Comparison of ENCODE assay signal across 23 cellular contexts in the genomic region with DNA sequence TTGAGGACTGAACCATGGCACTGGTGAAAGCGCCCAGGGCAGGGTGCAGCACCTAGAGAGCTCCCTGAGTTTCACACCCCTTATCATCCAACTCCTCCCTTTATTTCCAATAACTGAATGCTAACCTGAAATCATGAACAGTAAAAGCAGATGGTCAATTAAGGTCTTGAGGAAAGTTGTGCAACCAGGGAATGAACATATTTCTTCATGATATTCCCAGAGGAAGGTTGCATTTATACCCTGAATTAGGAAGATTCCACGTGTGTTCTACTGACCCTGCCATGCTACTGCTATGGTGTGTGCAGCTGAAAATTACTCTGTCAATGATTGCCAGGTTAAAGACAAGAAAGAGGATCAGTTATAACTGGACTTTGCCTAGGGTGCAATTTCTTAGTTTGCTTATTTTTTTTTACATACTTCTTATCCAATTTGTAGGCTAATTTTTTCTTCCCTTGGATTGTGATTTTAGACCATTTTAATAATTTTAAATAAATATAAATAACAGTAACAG.
"Had no signal": no experiment of that assay in that cellular context is flagged by ENCODE, and none has a peak within 500 bp of the region (broad histone marks: within the 10 kb centered on the region; RNA-seq: fewer than 3 reads in every experiment).

No MANE protein-coding gene starts in this region.

- ATAC-seq: activated CD8-positive, alpha-beta memory T cell treated with anti-CD3 and anti-CD28 coated beads, Interleukin-2, amount 10 ng/mL, durations not matched to agents 7 days and 5 days; activated naive CD4-positive, alpha-beta T cell treated with anti-CD3 and anti-CD28 coated beads, Interleukin-2, amount 50 U/mL, for 72 hours; Right ventricle myocardium inferior; T-cell had no signal

- DNase-seq: activated B cell treated with CpG ODN at 0.5 μM for 24 hours; activated CD4-positive, alpha-beta T cell treated with anti-CD3 and anti-CD28 coated beads for 1 hour; activated CD4-positive, alpha-beta T cell treated with anti-CD3 and anti-CD28 coated beads, Interleukin-2, amount 10 ng/mL, durations not matched to agents 24 days and 14 days; activated CD4-positive, alpha-beta T cell treated with anti-CD3 and anti-CD28 coated beads, Interleukin-2, amount 50 U/mL, for 48 hours; activated CD8-positive, alpha-beta memory T cell treated with anti-CD3 and anti-CD28 coated beads, Interleukin-2, amount 10 ng/mL, durations not matched to agents 7 days and 5 days; activated effector memory CD4-positive, alpha-beta T cell treated with anti-CD3 and anti-CD28 coated beads, Interleukin-2, amount 50 U/mL, for 16 hours; activated naive CD4-positive, alpha-beta T cell treated with Interleukin-2 at 50 U/mL for 16 hours; activated T-cell treated with anti-CD3 and anti-CD28 coated beads, Interleukin-2, amount 50 U/mL, for 24 hours; KG1; NCI-H1048; NCI-H1930; NCI-H2171; NCI-H2227 treated with DMSO at 0.1 percent for 48 hours; NCI-H526; NCI-H82; RPMI8226; T-cell; T-helper 2 cell; T1000 had no signal

- H3K27me3 Mint-ChIP-seq: activated B cell treated with CpG ODN at 0.5 μM for 24 hours; activated CD4-positive, alpha-beta T cell treated with anti-CD3 and anti-CD28 coated beads, Interleukin-2, amount 10 ng/mL, durations not matched to agents 24 days and 14 days; activated CD8-positive, alpha-beta memory T cell treated with anti-CD3 and anti-CD28 coated beads, Interleukin-2, amount 10 ng/mL, durations not matched to agents 7 days and 5 days; activated T-cell treated with anti-CD3 and anti-CD28 coated beads, Interleukin-2, amount 50 U/mL, for 24 hours; T-cell had no signal

- H3K36me3 Mint-ChIP-seq: activated CD8-positive, alpha-beta memory T cell treated with anti-CD3 and anti-CD28 coated beads, Interleukin-2, amount 10 ng/mL, durations not matched to agents 7 days and 5 days; activated naive CD4-positive, alpha-beta T cell treated with anti-CD3 and anti-CD28 coated beads, Interleukin-2, amount 50 U/mL, for 72 hours; T-cell had no signal

- H3K9me3 Mint-ChIP-seq: activated B cell treated with CpG ODN at 0.5 μM for 24 hours; activated CD4-positive, alpha-beta T cell treated with anti-CD3 and anti-CD28 coated beads, Interleukin-2, amount 10 ng/mL, durations not matched to agents 24 days and 14 days had no signal

- H3K4me1 Mint-ChIP-seq: activated B cell treated with CpG ODN at 0.5 μM for 24 hours; activated CD4-positive, alpha-beta T cell treated with anti-CD3 and anti-CD28 coated beads, Interleukin-2, amount 10 ng/mL, durations not matched to agents 24 days and 14 days; activated CD8-positive, alpha-beta memory T cell treated with anti-CD3 and anti-CD28 coated beads, Interleukin-2, amount 10 ng/mL, durations not matched to agents 7 days and 5 days; T-cell had no signal

- H3K4me3 ChIP-seq: SK-N-MC had no signal

- FAIRE-seq: TTC549 had no signal

- H3K4me3 Mint-ChIP-seq: activated B cell treated with CpG ODN at 0.5 μM for 24 hours; activated CD4-positive, alpha-beta T cell treated with anti-CD3 and anti-CD28 coated beads, Interleukin-2, amount 10 ng/mL, durations not matched to agents 24 days and 14 days; activated CD8-positive, alpha-beta memory T cell treated with anti-CD3 and anti-CD28 coated beads, Interleukin-2, amount 10 ng/mL, durations not matched to agents 7 days and 5 days; activated T-cell treated with anti-CD3 and anti-CD28 coated beads, Interleukin-2, amount 50 U/mL, for 24 hours; T-cell had no signal
